In genomic region chr4:119752936-119753335, GRCh38 we compare ENCODE assay signal across 11 cellular contexts.
"Had no signal": no experiment of that assay in that cellular context is flagged by ENCODE, and none has a peak within 500 bp of the region (broad histone marks: within the 10 kb centered on the region; RNA-seq: fewer than 3 reads in every experiment).

No MANE protein-coding gene starts in this region.

- H3K4me2 ChIP-seq: GM23338 had no signal

- H3K9me3 ChIP-seq: HAP-1 had no signal

- H2AFZ ChIP-seq: GM23248, GM23338 had no signal

- DNase-seq: GM23248, GOT3, H7, H9, HCEC 1CT, HFFc6 had no signal

- H3K27ac ChIP-seq: GM23248 had no signal

- ATAC-seq: GM23338, HCT116 had no signal

- FAIRE-seq: H1, H54 had no signal

- H3K9ac ChIP-seq: GM23248 had no signal

- H3K36me3 ChIP-seq: HAP-1 had no signal

- H3K4me3 ChIP-seq: GM23248, GM23338, HAP-1 had no signal
